In genomic region chr4:153471691-153472080, GRCh38 we compare ENCODE assay signal across 10 cellular contexts. TPM values are rescaled to one million over a fixed set of nuclear protein-coding genes. Genes with fewer than 3 reads are reported as not detected.
DNase-seq lines count a peak whose midpoint lies in the region; ATAC-seq, FAIRE-seq and TF ChIP-seq lines count a peak whose summit lies in the region.
"Had no signal": no experiment of that assay in that cellular context is flagged by ENCODE, and none has a peak within 500 bp of the region (broad histone marks: within the 10 kb centered on the region; RNA-seq: fewer than 3 reads in every experiment).

No MANE protein-coding gene starts in this region.

- no peak for TF ChIP-seq CTCF in CD4-positive, alpha-beta T cell (IDR thresholded peaks at IDR 0.05)
- TF ChIP-seq CTCF in D721Med (IDR thresholded peaks at IDR 0.05; ENCODE audit: insufficient read depth, missing control alignments) (no peak), osteoblast (IDR thresholded peaks at IDR 0.05; ENCODE audit: extremely low read depth, low read depth, low read length) (no peak)

- no peaks in the 10 kb centered on the region for H3K9me3 ChIP-seq in CD4-positive, alpha-beta T cell (ENCODE audit: control insufficient read depth, low read length)
- H3K9me3 ChIP-seq in osteoblast (ENCODE audit: low read depth, low read length) = no peaks in the 10 kb centered on the region

- intact Hi-C loops in CD4-positive, alpha-beta T cell (cut with DNase I, micrococcal nuclease) = loop anchor here in 1 of 2 experiments (1.0 kb wide), 1 partner anchor 17 kb away; no protein-coding TSS in a partner anchor

- CTCF ChIA-PET in CD4-positive, alpha-beta T cell (lab: Charles Lee) = no interaction called here

- ATAC-seq in CD4-positive, alpha-beta T cell (ENCODE audit: poor library complexity) = peak; percentile 62
- peak; percentile 24 for ATAC-seq in GM21515 (IDR thresholded peaks at IDR 0.05; ENCODE audit: unreplicated experiment)

- peak overlapping the region; percentile 87 for H3K27ac ChIP-seq in CD4-positive, alpha-beta T cell (ENCODE audit: low read depth, low read length)
- no peak overlapping the region for H3K27ac ChIP-seq in osteoblast (ENCODE audit: low read depth, low read length)

- peak overlapping the region; percentile 98 for H3K4me3 Mint-ChIP-seq in CD4-positive, alpha-beta T cell

- H3K27me3 Mint-ChIP-seq in CD4-positive, alpha-beta T cell = no peaks in the 10 kb centered on the region

- peaks cover 6% of the 10 kb centered on the region for H4K20me1 ChIP-seq in osteoblast (ENCODE audit: insufficient read depth, low read length)

- DNase-seq in CD4-positive, alpha-beta T cell = peak in 6 of 10 experiments; percentile 33 to 52 (median 43)
- DNase-seq in NOMO-1 treated with DMSO at 0.1 percent for 48 hours (lab: John Stamatoyannopoulos, UW; ENCODE audit: unreplicated experiment) = peak; percentile 56
- DNase-seq in central memory CD4-positive, alpha-beta T cell = peak; percentile 70
- DNase-seq in D721Med (ENCODE audit: insufficient read length, low spot score) = no peak
- DNase-seq in DMS53 treated with DMSO at 0.1 percent for 48 hours (lab: John Stamatoyannopoulos, UW; ENCODE audit: unreplicated experiment) = no peak
- DNase-seq in NCI-H748 (lab: John Stamatoyannopoulos, UW; ENCODE audit: unreplicated experiment) = no peak
- DNase-seq in osteoblast (ENCODE audit: insufficient read length, low spot score, missing footprints) = no peak

- H3K36me3 ChIP-seq in osteoblast (ENCODE audit: insufficient read depth, low read length) = peaks cover 12% of the 10 kb centered on the region

- no peak for FAIRE-seq in D721Med (lab: Jason Lieb, UNC)
- FAIRE-seq: G401.6, islet of Langerhans had no signal

- H3K79me2 ChIP-seq in osteoblast (ENCODE audit: insufficient read depth, low read length) = peaks cover 31% of the 10 kb centered on the region

- H3K4me1 ChIP-seq in osteoblast (ENCODE audit: insufficient read depth, low read length) = peaks cover 9% of the 10 kb centered on the region

- no peaks in the 10 kb centered on the region for H3K9me3 Mint-ChIP-seq in CD4-positive, alpha-beta T cell

- peak overlapping the region; percentile 95 for H3K27ac Mint-ChIP-seq in CD4-positive, alpha-beta T cell

- H2AFZ ChIP-seq in osteoblast (ENCODE audit: low read length) = no peak overlapping the region

- peaks cover 88% of the 10 kb centered on the region for H3K36me3 Mint-ChIP-seq in CD4-positive, alpha-beta T cell (ENCODE audit: low read depth)

- no peak overlapping the region for H3K4me2 ChIP-seq in osteoblast (ENCODE audit: insufficient read depth, low read length)

- H3K4me1 Mint-ChIP-seq in CD4-positive, alpha-beta T cell (ENCODE audit: low read depth) = peaks cover 84% of the 10 kb centered on the region

- POLR2A ChIA-PET in CD4-positive, alpha-beta T cell (lab: Charles Lee) = interaction anchor here (21.1 kb wide), 1 partner anchor 21 kb away, joined by 434 read pairs; no protein-coding TSS in a partner anchor

- H3K27me3 ChIP-seq in CD4-positive, alpha-beta T cell (ENCODE audit: control insufficient read depth, insufficient read depth, low read length) = no peaks in the 10 kb centered on the region
- no peaks in the 10 kb centered on the region for H3K27me3 ChIP-seq in osteoblast (ENCODE audit: insufficient read depth, low read length)

- no peak overlapping the region for H3K4me3 ChIP-seq in osteoblast (ENCODE audit: insufficient read depth, low read length)

RNA-seq across cellular contexts. Expression of gene TMEM131L, which starts 5.5 kb away (rescaled TPM):
- total RNA-seq in CD4-positive, alpha-beta T cell = 100 to 1,000 TPM; 101 to 106 TPM
- total RNA-seq in osteoblast = 8.3 and 9.0 TPM in 2 replicates

Comparison
In these comparisons a context has a peak if more than half of its experiments do, and no peak if none do; other contexts are left out.
1. DNase-seq: peak in CD4-positive, alpha-beta T cell (6 of 10), NOMO-1 treated with DMSO at 0.1 percent for 48 hours (single experiment) and central memory CD4-positive, alpha-beta T cell (single experiment); none in D721Med (single experiment), DMS53 treated with DMSO at 0.1 percent for 48 hours (single experiment), NCI-H748 (single experiment) and osteoblast (single experiment).
2. RNA of gene TMEM131L, which starts 5.5 kb away (total RNA-seq): 101 to 106 TPM in CD4-positive, alpha-beta T cell; 8.3 to 9.0 TPM in osteoblast; every median in the first group is over 10 times any median in the second.